13 cellular contexts compared by ENCODE assay signal in genomic region chr2:163717993-163718680, GRCh38. TPM values are rescaled to one million over a fixed set of nuclear protein-coding genes. Genes with fewer than 3 reads are reported as not detected.
DNase-seq lines count a peak whose midpoint lies in the region; ATAC-seq and TF ChIP-seq lines count a peak whose summit lies in the region.
"Had no signal": no experiment of that assay in that cellular context is flagged by ENCODE, and none has a peak within 500 bp of the region (broad histone marks: within the 10 kb centered on the region; RNA-seq: fewer than 3 reads in every experiment).

No MANE protein-coding gene starts in this region.

- H3K27ac Mint-ChIP-seq in GM23338: no peak overlapping the region
- peak overlapping the region; percentile 6 for H3K27ac Mint-ChIP-seq in neural progenitor cell
- H3K27ac Mint-ChIP-seq: activated naive CD8-positive, alpha-beta T cell treated with anti-CD3 and anti-CD28 coated beads for 36 hours; CD4-positive, CD25-positive, alpha-beta regulatory T cell had no signal

- H3K4me1 Mint-ChIP-seq in GM23338 (peaks cover 49% of the 10 kb centered on the region), neural progenitor cell (peaks cover 54% of the 10 kb centered on the region)
- H3K4me1 Mint-ChIP-seq: activated naive CD8-positive, alpha-beta T cell treated with anti-CD3 and anti-CD28 coated beads for 36 hours; CD4-positive, CD25-positive, alpha-beta regulatory T cell had no signal

- peaks cover 64% of the 10 kb centered on the region for H3K4me1 ChIP-seq in GM23338 (ENCODE audit: insufficient read depth)
- no peaks in the 10 kb centered on the region for H3K4me1 ChIP-seq in endocrine pancreas (ENCODE audit: control insufficient read depth, insufficient read depth, low read length)
- peaks cover 91% of the 10 kb centered on the region for H3K4me1 ChIP-seq in neural progenitor cell
- peaks cover 3% of the 10 kb centered on the region for H3K4me1 ChIP-seq in ovary (ENCODE audit: insufficient read depth)

- H3K4me2 ChIP-seq in GM23338 (peak overlapping the region; percentile 53), neural progenitor cell (peak overlapping the region; percentile 55)

- H3K9me3 ChIP-seq in endocrine pancreas (ENCODE audit: control insufficient read depth, low read length): no peaks in the 10 kb centered on the region
- no peaks in the 10 kb centered on the region for H3K9me3 ChIP-seq in neural progenitor cell (ENCODE audit: low read depth)
- no peaks in the 10 kb centered on the region for H3K9me3 ChIP-seq in ovary
- H3K9me3 ChIP-seq: stomach had no signal

- H3K4me3 Mint-ChIP-seq in GM23338 (no peak overlapping the region), neural progenitor cell (peak overlapping the region; percentile 63)
- H3K4me3 Mint-ChIP-seq: activated naive CD8-positive, alpha-beta T cell treated with anti-CD3 and anti-CD28 coated beads for 36 hours had no signal

- TF ChIP-seq CTCF in GM23338 (conservative IDR thresholded peaks at IDR 0.05; ENCODE audit: low read depth in 2 of 2) (no peak), neural progenitor cell (IDR thresholded peaks at IDR 0.05) (no peak), ovary (IDR thresholded peaks at IDR 0.05) (no peak)

- peaks cover 62% of the 10 kb centered on the region for H3K79me2 ChIP-seq in GM23338 (replicated peaks; ENCODE audit: insufficient read depth)
- H3K79me2 ChIP-seq in neural progenitor cell (ENCODE audit: low read depth): peaks cover 100% of the 10 kb centered on the region

- no peaks in the 10 kb centered on the region for H3K9me3 Mint-ChIP-seq in GM23338
- no peaks in the 10 kb centered on the region for H3K9me3 Mint-ChIP-seq in neural progenitor cell

- H2AFZ ChIP-seq in GM23338 (no peak overlapping the region), neural progenitor cell (replicated peaks) (no peak overlapping the region)

- H3K4me3 ChIP-seq in GM23338 (no peak overlapping the region), endocrine pancreas (ENCODE audit: control insufficient read depth, insufficient read depth, low read length) (peak overlapping the region; percentile 74), neural progenitor cell (no peak overlapping the region), ovary (no peak overlapping the region)
- H3K4me3 ChIP-seq: stomach had no signal

- no peak for TF ChIP-seq POLR2A in ovary (IDR thresholded peaks at IDR 0.05)

- H3K36me3 ChIP-seq in GM23338 (ENCODE audit: insufficient read depth) (no peaks in the 10 kb centered on the region), endocrine pancreas (ENCODE audit: control insufficient read depth, insufficient read depth, low read length) (no peaks in the 10 kb centered on the region), neural progenitor cell (no peaks in the 10 kb centered on the region), ovary (no peaks in the 10 kb centered on the region)
- H3K36me3 ChIP-seq: stomach had no signal

- DNase-seq in GM23338 (ENCODE audit: low spot score): peak; percentile 29
- peak; percentile 69 for DNase-seq in NCI-H748 treated with DMSO at 0.1 percent for 48 hours (lab: John Stamatoyannopoulos, UW)
- DNase-seq in neural progenitor cell (ENCODE audit: low spot score): peak; percentile 30
- no peak for DNase-seq in GM19240 (ENCODE audit: insufficient read length, low spot score)
- no peak for DNase-seq in ovary
- no peak for DNase-seq in dermis blood vessel endothelial cell
- DNase-seq in activated CD8-positive, alpha-beta memory T cell treated with anti-CD3 and anti-CD28 coated beads for 24 hours: no peak
- DNase-seq: activated naive CD8-positive, alpha-beta T cell treated with anti-CD3 and anti-CD28 coated beads for 36 hours; CD4-positive, CD25-positive, alpha-beta regulatory T cell; left colon; posterior cingulate gyrus; stomach had no signal

- H3K27ac ChIP-seq in GM23338 (ENCODE audit: low read depth) (no peak overlapping the region), neural progenitor cell (peak overlapping the region; percentile 16), ovary (no peak overlapping the region)
- H3K27ac ChIP-seq: stomach had no signal

- TF ChIP-seq EP300 in ovary (IDR thresholded peaks at IDR 0.05): no peak

- intact Hi-C loops in ovary (cut with DNase I): no loop called here

- H3K36me3 Mint-ChIP-seq in GM23338 (ENCODE audit: low read depth) (no peaks in the 10 kb centered on the region), neural progenitor cell (peaks cover 10% of the 10 kb centered on the region)
- H3K36me3 Mint-ChIP-seq: activated naive CD8-positive, alpha-beta T cell treated with anti-CD3 and anti-CD28 coated beads for 36 hours; CD4-positive, CD25-positive, alpha-beta regulatory T cell had no signal

- 7 to 31% (median 21%) methylated on average over 2 of the region's 2 CpGs for WGBS in ovary, 3 donors

- peak; percentile 68 for ATAC-seq in GM23338
- ATAC-seq: left colon had no signal

- H3K27me3 Mint-ChIP-seq in GM23338 (ENCODE audit: insufficient read depth, low read depth, poor library complexity) (peaks cover 2% of the 10 kb centered on the region), neural progenitor cell (ENCODE audit: insufficient read depth, low read depth) (no peaks in the 10 kb centered on the region)
- H3K27me3 Mint-ChIP-seq: activated naive CD8-positive, alpha-beta T cell treated with anti-CD3 and anti-CD28 coated beads for 36 hours; CD4-positive, CD25-positive, alpha-beta regulatory T cell had no signal

- H3K9ac ChIP-seq in endocrine pancreas (ENCODE audit: control insufficient read depth, insufficient read depth, low read length) (peak overlapping the region; percentile 44), neural progenitor cell (no peak overlapping the region)

- H3F3A ChIP-seq in GM23338 (replicated peaks; ENCODE audit: low read depth) (no peaks in the 10 kb centered on the region), neural progenitor cell (ENCODE audit: low read depth) (peaks cover 26% of the 10 kb centered on the region)

- H4K20me1 ChIP-seq in GM23338 (replicated peaks; ENCODE audit: insufficient read depth) (peaks cover 13% of the 10 kb centered on the region), neural progenitor cell (ENCODE audit: low read depth) (peaks cover 9% of the 10 kb centered on the region)

- H3K27me3 ChIP-seq in GM23338 (ENCODE audit: insufficient read depth) (no peaks in the 10 kb centered on the region), endocrine pancreas (ENCODE audit: control insufficient read depth, insufficient read depth, low read length) (no peaks in the 10 kb centered on the region), neural progenitor cell (no peaks in the 10 kb centered on the region), ovary (no peaks in the 10 kb centered on the region)
- H3K27me3 ChIP-seq: stomach had no signal

- no peaks in the 10 kb centered on the region for H3K9me2 ChIP-seq in GM23338 (ENCODE audit: insufficient read depth)

TF ChIP-seq in GM23338, 12 proteins besides CTCF, POLR2A, EP300 and RAD21 (continues in another document):
- TF ChIP-seq EZH2 (IDR thresholded peaks at IDR 0.05; ENCODE audit: low read depth, unreplicated experiment): no peak
- TF ChIP-seq, protein P1, sequence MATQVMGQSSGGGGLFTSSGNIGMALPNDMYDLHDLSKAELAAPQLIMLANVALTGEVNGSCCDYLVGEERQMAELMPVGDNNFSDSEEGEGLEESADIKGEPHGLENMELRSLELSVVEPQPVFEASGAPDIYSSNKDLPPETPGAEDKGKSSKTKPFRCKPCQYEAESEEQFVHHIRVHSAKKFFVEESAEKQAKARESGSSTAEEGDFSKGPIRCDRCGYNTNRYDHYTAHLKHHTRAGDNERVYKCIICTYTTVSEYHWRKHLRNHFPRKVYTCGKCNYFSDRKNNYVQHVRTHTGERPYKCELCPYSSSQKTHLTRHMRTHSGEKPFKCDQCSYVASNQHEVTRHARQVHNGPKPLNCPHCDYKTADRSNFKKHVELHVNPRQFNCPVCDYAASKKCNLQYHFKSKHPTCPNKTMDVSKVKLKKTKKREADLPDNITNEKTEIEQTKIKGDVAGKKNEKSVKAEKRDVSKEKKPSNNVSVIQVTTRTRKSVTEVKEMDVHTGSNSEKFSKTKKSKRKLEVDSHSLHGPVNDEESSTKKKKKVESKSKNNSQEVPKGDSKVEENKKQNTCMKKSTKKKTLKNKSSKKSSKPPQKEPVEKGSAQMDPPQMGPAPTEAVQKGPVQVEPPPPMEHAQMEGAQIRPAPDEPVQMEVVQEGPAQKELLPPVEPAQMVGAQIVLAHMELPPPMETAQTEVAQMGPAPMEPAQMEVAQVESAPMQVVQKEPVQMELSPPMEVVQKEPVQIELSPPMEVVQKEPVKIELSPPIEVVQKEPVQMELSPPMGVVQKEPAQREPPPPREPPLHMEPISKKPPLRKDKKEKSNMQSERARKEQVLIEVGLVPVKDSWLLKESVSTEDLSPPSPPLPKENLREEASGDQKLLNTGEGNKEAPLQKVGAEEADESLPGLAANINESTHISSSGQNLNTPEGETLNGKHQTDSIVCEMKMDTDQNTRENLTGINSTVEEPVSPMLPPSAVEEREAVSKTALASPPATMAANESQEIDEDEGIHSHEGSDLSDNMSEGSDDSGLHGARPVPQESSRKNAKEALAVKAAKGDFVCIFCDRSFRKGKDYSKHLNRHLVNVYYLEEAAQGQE (IDR thresholded peaks at IDR 0.05; ENCODE audit: unreplicated experiment): no peak
- no peak for TF ChIP-seq NANOG (IDR thresholded peaks at IDR 0.05; ENCODE audit: borderline replicate concordance)
- no peak for TF ChIP-seq POLR2AphosphoS5 (IDR thresholded peaks at IDR 0.05; ENCODE audit: low read depth)
- no peak for TF ChIP-seq EZH2phosphoT487 (IDR thresholded peaks at IDR 0.05; ENCODE audit: unreplicated experiment)
- no peak for TF ChIP-seq STAT1 (IDR thresholded peaks at IDR 0.05; ENCODE audit: unreplicated experiment)
- no peak for TF ChIP-seq ETS1 (IDR thresholded peaks at IDR 0.05)
- TF ChIP-seq CREB1 (CRISPR knock-in tag; IDR thresholded peaks at IDR 0.05; ENCODE audit: low read depth): no peak
- no peak for TF ChIP-seq JUNB (IDR thresholded peaks at IDR 0.05; ENCODE audit: unreplicated experiment)
- no peak for TF ChIP-seq ZNF114 (CRISPR knock-in tag; IDR thresholded peaks at IDR 0.05)

RNA-seq across cellular contexts. Expression of gene FIGN, which starts 17.7 kb away (rescaled TPM):
- 13.2 and 17.2 TPM in 2 replicates for total RNA-seq in GM23338 (2014; rRNA removed; shearing (Covaris generic))
- polyA plus RNA-seq in GM23338 (2016; fragmentation: Nextera tagmentation; extraction: Ambion mirVana) (12.1 and 23.6 TPM in 2 replicates), ovary (1 to 10 TPM; 2.4 to 5.9 TPM)
- total RNA-seq in neural progenitor cell (ENCODE audit: low replicate concordance) (27.7 and 41.1 TPM in 2 replicates), ovary (10 to 100 TPM in 4 of 7 donors, 1 to 10 TPM in 3; 3.9 to 15.5 (median 10.2) TPM), dermis blood vessel endothelial cell (under 0.01 and 0.23 TPM in 2 replicates)
- total RNA-seq: activated naive CD8-positive, alpha-beta T cell treated with anti-CD3 and anti-CD28 coated beads for 36 hours; CD4-positive, CD25-positive, alpha-beta regulatory T cell had no signal
- polyA plus RNA-seq: CD4-positive, CD25-positive, alpha-beta regulatory T cell had no signal

Comparison
In these comparisons a context has a peak if more than half of its experiments do, and no peak if none do; other contexts are left out.
1. DNase-seq: peak in GM23338 (single experiment), NCI-H748 treated with DMSO at 0.1 percent for 48 hours (single experiment) and neural progenitor cell (single experiment); none in GM19240 (single experiment), ovary (0 of 5), dermis blood vessel endothelial cell (single experiment) and activated CD8-positive, alpha-beta memory T cell treated with anti-CD3 and anti-CD28 coated beads for 24 hours (single experiment).